Comparison of ENCODE assay signal across 18 cellular contexts in the genomic region with DNA sequence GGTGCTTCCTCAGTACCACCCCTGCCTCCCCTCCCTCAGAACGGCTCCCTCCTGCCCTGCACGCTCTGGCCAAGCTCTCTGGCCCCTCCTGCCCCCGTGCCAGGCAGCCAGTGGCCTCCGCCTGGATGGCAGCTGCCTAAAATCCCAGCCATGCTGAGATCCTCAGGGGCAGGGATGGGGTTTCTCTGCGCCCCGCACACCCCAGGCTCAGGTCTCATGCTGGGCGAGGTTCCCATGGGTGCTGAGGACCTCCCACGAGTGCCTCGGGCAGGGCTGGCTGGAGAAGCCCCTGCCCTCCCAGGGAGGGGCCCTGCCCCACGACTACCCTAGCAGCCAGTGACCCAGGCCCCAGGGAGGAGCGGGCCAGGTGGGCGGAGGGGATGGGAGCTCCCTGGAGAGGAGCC. TPM values are rescaled to one million over a fixed set of nuclear protein-coding genes. Genes with fewer than 3 reads are reported as not detected.
DNase-seq lines count a peak whose midpoint lies in the region; ATAC-seq, FAIRE-seq and TF ChIP-seq lines count a peak whose summit lies in the region.
"Had no signal": no experiment of that assay in that cellular context is flagged by ENCODE, and none has a peak within 500 bp of the region (broad histone marks: within the 10 kb centered on the region; RNA-seq: fewer than 3 reads in every experiment).

No MANE protein-coding gene starts in this region.

- ATAC-seq in body of pancreas (no peak), HG03342 (IDR thresholded peaks at IDR 0.05; ENCODE audit: unreplicated experiment) (no peak)

- intact Hi-C loops in activated naive CD4-positive, alpha-beta T cell treated with anti-CD3 and anti-CD28 coated beads for 36 hours (cut with micrococcal nuclease): loop anchor here (10.0 kb wide), 1 partner anchor 90 kb away; the partner anchor contains the start of gene GMEB2
- intact Hi-C loops in body of pancreas (cut with DNase I): loop anchor here (10.0 kb wide), 1 partner anchor 320 kb away; no protein-coding TSS in a partner anchor
- intact Hi-C loops in A673 (cut with micrococcal nuclease; ENCODE audit: unreplicated experiment): no loop called here

- BruUV-seq in A673 (replicated peaks; lab: Mats Ljungman, UMichigan): no TSS peak

- H3K4me3 Mint-ChIP-seq in activated naive CD4-positive, alpha-beta T cell treated with anti-CD3 and anti-CD28 coated beads, Interleukin-2, amount 10 ng/mL, durations not matched to agents 7 days and 5 days: no peak overlapping the region
- no peak overlapping the region for H3K4me3 Mint-ChIP-seq in activated naive CD4-positive, alpha-beta T cell treated with anti-CD3 and anti-CD28 coated beads for 36 hours
- H3K4me3 Mint-ChIP-seq: activated naive CD4-positive, alpha-beta T cell treated with anti-CD3 and anti-CD28 coated beads, Interleukin-2, amount 50 U/mL, for 24 hours; CD8-positive, alpha-beta memory T cell; T-helper 1 cell treated with Interleukin-12 subunit alpha and Interleukin-12 subunit beta and Interleukin-4 antibody, amounts not matched to agents 30 μg/mL and 1 μg/mL, for 36 hours had no signal

- peaks cover 35% of the 10 kb centered on the region for H3K4me1 ChIP-seq in body of pancreas
- peaks cover 0 to 2% of the 10 kb centered on the region in 2 donors for H3K4me1 ChIP-seq in small intestine (ENCODE audit: control insufficient read depth in 2 of 2, insufficient read depth in 1 of 2, low read depth in 1 of 2, low read length in 1 of 2)
- peaks cover 5% of the 10 kb centered on the region for H3K4me1 ChIP-seq in A673 (ENCODE audit: insufficient read depth, low read length, poor library complexity, severe bottlenecking)

- H3K36me3 Mint-ChIP-seq in activated naive CD4-positive, alpha-beta T cell treated with anti-CD3 and anti-CD28 coated beads, Interleukin-2, amount 10 ng/mL, durations not matched to agents 7 days and 5 days: no peaks in the 10 kb centered on the region
- no peaks in the 10 kb centered on the region for H3K36me3 Mint-ChIP-seq in activated naive CD4-positive, alpha-beta T cell treated with anti-CD3 and anti-CD28 coated beads for 36 hours (ENCODE audit: low read depth)
- H3K36me3 Mint-ChIP-seq: activated naive CD4-positive, alpha-beta T cell treated with anti-CD3 and anti-CD28 coated beads, Interleukin-2, amount 50 U/mL, for 24 hours had no signal

- H3K27me3 ChIP-seq in body of pancreas: no peaks in the 10 kb centered on the region
- no peaks in the 10 kb centered on the region for H3K27me3 ChIP-seq in small intestine (ENCODE audit: control insufficient read depth in 2 of 2, insufficient read depth in 2 of 2, low read length in 2 of 2)
- H3K27me3 ChIP-seq in A673 (replicated peaks; ENCODE audit: insufficient read depth, low read depth, low read length, poor library complexity): no peaks in the 10 kb centered on the region
- H3K27me3 ChIP-seq: upper lobe of right lung had no signal

- H3K9me3 ChIP-seq in body of pancreas (no peaks in the 10 kb centered on the region), small intestine (ENCODE audit: control insufficient read depth, low read depth) (no peaks in the 10 kb centered on the region), A673 (ENCODE audit: low read depth, low read length, poor library complexity, severe bottlenecking) (no peaks in the 10 kb centered on the region)
- H3K9me3 ChIP-seq: upper lobe of right lung had no signal

- POLR2A ChIA-PET in A673 (lab: Charles Lee; ENCODE audit: low non-redundant PET): no interaction called here

- TF ChIP-seq CTCF in body of pancreas (IDR thresholded peaks at IDR 0.05): no peak
- TF ChIP-seq CTCF in A673 (conservative IDR thresholded peaks at IDR 0.05; ENCODE audit: low read depth, low read length): no peak

- H3K27ac ChIP-seq in body of pancreas: peak overlapping the region; percentile 16 to 55 (median 44)
- peak overlapping the region; percentile 52 to 97 for H3K27ac ChIP-seq in small intestine (ENCODE audit: low read depth in 1 of 2, low read length in 1 of 2)
- H3K27ac ChIP-seq in A673 (ENCODE audit: low read depth, low read length, poor library complexity, severe bottlenecking): no peak overlapping the region
- H3K27ac ChIP-seq: upper lobe of right lung had no signal

- 39 to 53% methylated on average over 4 to 6 of the region's 12 CpGs for WGBS in body of pancreas, 2 donors
- WGBS in small intestine, 3 donors: 16 to 59% (median 35%) methylated on average over 11 to 12 of the region's 12 CpGs

- CTCF ChIA-PET in activated naive CD4-positive, alpha-beta T cell treated with anti-CD3 and anti-CD28 coated beads, Interleukin-2, amount 10 ng/mL, durations not matched to agents 7 days and 5 days (lab: Charles Lee): no interaction called here
- CTCF ChIA-PET in activated naive CD4-positive, alpha-beta T cell treated with anti-CD3 and anti-CD28 coated beads for 36 hours (lab: Charles Lee): no interaction called here
- CTCF ChIA-PET in A673 (lab: Charles Lee): no interaction called here

- FAIRE-seq in small intestine (lab: Jason Lieb, UNC): no peak
- FAIRE-seq: bronchial epithelial cell had no signal

- H3K36me3 ChIP-seq in body of pancreas (replicated peaks in 1 of 2; ENCODE audit: insufficient read depth in 1 of 2, low read depth in 2 of 2): no peaks in the 10 kb centered on the region
- H3K36me3 ChIP-seq in small intestine (ENCODE audit: control insufficient read depth in 2 of 2, insufficient read depth in 2 of 2, low read length in 2 of 2): no peaks in the 10 kb centered on the region
- no peaks in the 10 kb centered on the region for H3K36me3 ChIP-seq in A673 (ENCODE audit: insufficient read depth, low read length, poor library complexity, severe bottlenecking)
- H3K36me3 ChIP-seq: upper lobe of right lung had no signal

- no peak overlapping the region for H3K4me3 ChIP-seq in body of pancreas
- peak overlapping the region in 1 of 2 donors; percentile 2 for H3K4me3 ChIP-seq in small intestine (ENCODE audit: low read depth in 1 of 2, low read length in 2 of 2)
- no peak overlapping the region for H3K4me3 ChIP-seq in A673 (ENCODE audit: low read depth, low read length, poor library complexity, severe bottlenecking)
- H3K4me3 ChIP-seq: upper lobe of right lung had no signal

- no peak for TF ChIP-seq POLR2A in body of pancreas (IDR thresholded peaks at IDR 0.05)

- peak; percentile 20 for DNase-seq in activated naive CD4-positive, alpha-beta T cell treated with anti-CD3 and anti-CD28 coated beads, Interleukin-2, amount 10 ng/mL, durations not matched to agents 7 days and 5 days
- DNase-seq in activated naive CD4-positive, alpha-beta T cell treated with anti-CD3 and anti-CD28 coated beads for 36 hours: no peak
- DNase-seq in body of pancreas (no peak), small intestine (no peak), A673 (ENCODE audit: low spot score) (no peak)
- DNase-seq: activated CD4-positive, alpha-beta T cell treated with anti-CD3 and anti-CD28 coated beads for 1 hour; activated CD8-positive, alpha-beta memory T cell treated with anti-CD3 and anti-CD28 coated beads, Interleukin-2, amount 50 U/mL, for 48 hours; effector CD4-positive, alpha-beta T cell; NCI-H1417 treated with DMSO at 0.1 percent for 48 hours; stimulated activated naive CD4-positive, alpha-beta T cell treated with Interleukin-2 at 50 U/mL for 16 hours had no signal

- no peak overlapping the region for H3K27ac Mint-ChIP-seq in activated naive CD4-positive, alpha-beta T cell treated with anti-CD3 and anti-CD28 coated beads, Interleukin-2, amount 10 ng/mL, durations not matched to agents 7 days and 5 days
- no peak overlapping the region for H3K27ac Mint-ChIP-seq in activated naive CD4-positive, alpha-beta T cell treated with anti-CD3 and anti-CD28 coated beads for 36 hours
- H3K27ac Mint-ChIP-seq: activated naive CD4-positive, alpha-beta T cell treated with anti-CD3 and anti-CD28 coated beads, Interleukin-2, amount 50 U/mL, for 24 hours; CD8-positive, alpha-beta memory T cell; T-helper 1 cell treated with Interleukin-12 subunit alpha and Interleukin-12 subunit beta and Interleukin-4 antibody, amounts not matched to agents 30 μg/mL and 1 μg/mL, for 36 hours had no signal

- no peaks in the 10 kb centered on the region for H3K9me3 Mint-ChIP-seq in activated naive CD4-positive, alpha-beta T cell treated with anti-CD3 and anti-CD28 coated beads, Interleukin-2, amount 10 ng/mL, durations not matched to agents 7 days and 5 days
- no peaks in the 10 kb centered on the region for H3K9me3 Mint-ChIP-seq in activated naive CD4-positive, alpha-beta T cell treated with anti-CD3 and anti-CD28 coated beads for 36 hours
- H3K9me3 Mint-ChIP-seq: activated naive CD4-positive, alpha-beta T cell treated with anti-CD3 and anti-CD28 coated beads, Interleukin-2, amount 50 U/mL, for 24 hours; CD8-positive, alpha-beta memory T cell; T-helper 1 cell treated with Interleukin-12 subunit alpha and Interleukin-12 subunit beta and Interleukin-4 antibody, amounts not matched to agents 30 μg/mL and 1 μg/mL, for 36 hours had no signal

- peaks cover 24% of the 10 kb centered on the region for H3K4me1 Mint-ChIP-seq in activated naive CD4-positive, alpha-beta T cell treated with anti-CD3 and anti-CD28 coated beads, Interleukin-2, amount 10 ng/mL, durations not matched to agents 7 days and 5 days
- H3K4me1 Mint-ChIP-seq in activated naive CD4-positive, alpha-beta T cell treated with anti-CD3 and anti-CD28 coated beads for 36 hours (ENCODE audit: low read depth): peaks cover 11% of the 10 kb centered on the region

- peaks cover 37% of the 10 kb centered on the region for H3K27me3 Mint-ChIP-seq in activated naive CD4-positive, alpha-beta T cell treated with anti-CD3 and anti-CD28 coated beads, Interleukin-2, amount 10 ng/mL, durations not matched to agents 7 days and 5 days
- H3K27me3 Mint-ChIP-seq in activated naive CD4-positive, alpha-beta T cell treated with anti-CD3 and anti-CD28 coated beads for 36 hours (ENCODE audit: low read depth): no peaks in the 10 kb centered on the region
- H3K27me3 Mint-ChIP-seq: activated naive CD4-positive, alpha-beta T cell treated with anti-CD3 and anti-CD28 coated beads, Interleukin-2, amount 50 U/mL, for 24 hours had no signal

RNA-seq across cellular contexts. Expression of gene PTK6, which starts 2.7 kb away (rescaled TPM):
- total RNA-seq in activated naive CD4-positive, alpha-beta T cell treated with anti-CD3 and anti-CD28 coated beads for 36 hours: under 1 TPM; 0.35 to 0.38 TPM
- total RNA-seq in body of pancreas (1 to 10 TPM; 3.0 to 5.4 TPM), A673 (2021) (not detected in 2 replicates)
- polyA plus RNA-seq in small intestine: 10 to 100 TPM; 12.3 to 87.0 (median 82.7) TPM

RNA-seq across cellular contexts. Expression of gene SRMS, which starts 13.1 kb away (rescaled TPM):
- not detected for total RNA-seq in activated naive CD4-positive, alpha-beta T cell treated with anti-CD3 and anti-CD28 coated beads for 36 hours
- total RNA-seq in body of pancreas (not detected), A673 (2021) (not detected in 2 replicates)
- polyA plus RNA-seq in small intestine: not detected
- total RNA-seq: CD8-positive, alpha-beta memory T cell; left lobe of liver; Right ventricle myocardium superior; upper lobe of right lung had no signal
- polyA plus RNA-seq: CD8-positive, alpha-beta memory T cell had no signal

RNA-seq across cellular contexts. Expression of gene PPDPF, which starts 13.9 kb away (rescaled TPM):
- total RNA-seq in activated naive CD4-positive, alpha-beta T cell treated with anti-CD3 and anti-CD28 coated beads for 36 hours: 100 to 1,000 TPM; 189 to 194 TPM
- total RNA-seq in body of pancreas: 100 to 1,000 TPM in 1 of 2 donors, 10 to 100 TPM in 1; 69.9 to 106 TPM
- 100 to 1,000 TPM; 287 to 356 (median 302) TPM for polyA plus RNA-seq in small intestine
- 148 and 176 TPM in 2 replicates for total RNA-seq in A673 (2021)

RNA-seq across cellular contexts. Expression of gene FNDC11, which starts 19.5 kb away (rescaled TPM):
- under 1 TPM in 1 of 2 experiments, not detected in 1; 0.10 TPM for total RNA-seq in activated naive CD4-positive, alpha-beta T cell treated with anti-CD3 and anti-CD28 coated beads for 36 hours
- total RNA-seq in body of pancreas (1 to 10 TPM in 1 of 2 donors, under 1 TPM in 1; 0.66 to 2.9 TPM), A673 (2021) (0.21 and 0.37 TPM in 2 replicates)
- under 1 TPM in 1 of 3 donors, not detected in 2; 0.25 TPM for polyA plus RNA-seq in small intestine
- total RNA-seq: left lobe of liver had no signal
- polyA plus RNA-seq: CD8-positive, alpha-beta memory T cell had no signal

RNA-seq across cellular contexts. Expression of gene EEF1A2, which starts 35.5 kb away (rescaled TPM):
- under 1 TPM in 1 of 2 experiments, not detected in 1; 0.12 TPM for total RNA-seq in activated naive CD4-positive, alpha-beta T cell treated with anti-CD3 and anti-CD28 coated beads for 36 hours
- total RNA-seq in body of pancreas (10 to 100 TPM; 21.0 to 23.1 TPM), A673 (2021) (7.5 and 13.7 TPM in 2 replicates)
- polyA plus RNA-seq in small intestine: 10 to 100 TPM in 2 of 3 donors, 1 to 10 TPM in 1; 3.8 to 18.6 (median 15.7) TPM
